In genomic region chr3:151894219-151894618, GRCh38 we compare ENCODE assay signal across 20 cellular contexts. TPM values are rescaled to one million over a fixed set of nuclear protein-coding genes. Genes with fewer than 3 reads are reported as not detected.
DNase-seq lines count a peak whose midpoint lies in the region; ATAC-seq and TF ChIP-seq lines count a peak whose summit lies in the region.
"Had no signal": no experiment of that assay in that cellular context is flagged by ENCODE, and none has a peak within 500 bp of the region (broad histone marks: within the 10 kb centered on the region; RNA-seq: fewer than 3 reads in every experiment).

No MANE protein-coding gene starts in this region.

- H3K27ac Mint-ChIP-seq in activated naive CD4-positive, alpha-beta T cell treated with anti-CD3 and anti-CD28 coated beads, Interleukin-2, amount 10 ng/mL, durations not matched to agents 7 days and 5 days, result no peak overlapping the region
- H3K27ac Mint-ChIP-seq: CD4-positive, CD25-positive, alpha-beta regulatory T cell had no signal

- H3K36me3 ChIP-seq in GM23248 (ENCODE audit: low read depth) (no peaks in the 10 kb centered on the region), OCI-LY3 (replicated peaks; ENCODE audit: low read depth, low read length) (no peaks in the 10 kb centered on the region), mesenchymal stem cell (ENCODE audit: control insufficient read depth in 1 of 2, insufficient read depth in 2 of 2, low read depth in 1 of 2, low read length in 2 of 2) (no peaks in the 10 kb centered on the region)
- H3K36me3 ChIP-seq: BE2C, MG63 had no signal

- H3K4me1 ChIP-seq in GM23248 (ENCODE audit: insufficient read depth) (peaks cover 6% of the 10 kb centered on the region; the same call in 1 of the 2 replicates), OCI-LY3 (ENCODE audit: low read length) (no peaks in the 10 kb centered on the region), mesenchymal stem cell (ENCODE audit: control insufficient read depth, insufficient read depth, low read depth, low read length) (peaks cover 1% of the 10 kb centered on the region)

- H3K4me2 ChIP-seq in GM23248 (ENCODE audit: unreplicated experiment) (no peak overlapping the region), OCI-LY3 (ENCODE audit: low read length) (no peak overlapping the region), mesenchymal stem cell (ENCODE audit: low read length, poor library complexity, severe bottlenecking) (no peak overlapping the region)
- H3K4me2 ChIP-seq: A549 had no signal

- peak overlapping the region; percentile 27; the same call in 1 of the 2 replicates for H2AFZ ChIP-seq in GM23248
- peak overlapping the region; percentile 66 for H2AFZ ChIP-seq in OCI-LY3 (ENCODE audit: low read depth, low read length)
- no peak overlapping the region for H2AFZ ChIP-seq in mesenchymal stem cell (ENCODE audit: low read depth, low read length)

- H3K4me3 ChIP-seq in GM23248 (no peak overlapping the region), HL-60 (replicated peaks; ENCODE audit: insufficient read depth, low read length) (no peak overlapping the region), OCI-LY3 (ENCODE audit: low read length) (no peak overlapping the region), mesenchymal stem cell (ENCODE audit: insufficient read depth in 1 of 2, low read depth in 1 of 2, low read length in 2 of 2) (no peak overlapping the region)
- H3K4me3 ChIP-seq: A549, MG63 had no signal

- no peak overlapping the region for H2AK5ac ChIP-seq in mesenchymal stem cell (ENCODE audit: low read length, severe bottlenecking)

- H3K9me3 ChIP-seq in GM23248 (ENCODE audit: low read depth) (no peaks in the 10 kb centered on the region), OCI-LY3 (ENCODE audit: insufficient read depth, low read length) (no peaks in the 10 kb centered on the region), mesenchymal stem cell (ENCODE audit: control insufficient read depth, low read length) (no peaks in the 10 kb centered on the region)
- H3K9me3 ChIP-seq: A549, BE2C had no signal

- CTCF ChIA-PET in activated naive CD4-positive, alpha-beta T cell treated with anti-CD3 and anti-CD28 coated beads, Interleukin-2, amount 10 ng/mL, durations not matched to agents 7 days and 5 days (lab: Charles Lee), result no interaction called here

- peak overlapping the region in 1 of 2 experiments; percentile 9 for H3K4ac ChIP-seq in mesenchymal stem cell (ENCODE audit: low read depth in 1 of 2, low read length in 2 of 2)

- H4K20me1 ChIP-seq in GM23248 (ENCODE audit: insufficient read depth) (no peaks in the 10 kb centered on the region), OCI-LY3 (ENCODE audit: insufficient read depth, low read length) (no peaks in the 10 kb centered on the region)

- H3F3A ChIP-seq in GM23248 (ENCODE audit: insufficient read depth), result no peaks in the 10 kb centered on the region

- H3K9me3 Mint-ChIP-seq in activated naive CD4-positive, alpha-beta T cell treated with anti-CD3 and anti-CD28 coated beads, Interleukin-2, amount 10 ng/mL, durations not matched to agents 7 days and 5 days, result no peaks in the 10 kb centered on the region

- H3K23ac ChIP-seq in mesenchymal stem cell (ENCODE audit: low read length in 2 of 2), result no peak overlapping the region

- H3K27me3 Mint-ChIP-seq in activated naive CD4-positive, alpha-beta T cell treated with anti-CD3 and anti-CD28 coated beads, Interleukin-2, amount 10 ng/mL, durations not matched to agents 7 days and 5 days, result no peaks in the 10 kb centered on the region
- H3K27me3 Mint-ChIP-seq: CD4-positive, CD25-positive, alpha-beta regulatory T cell had no signal

- H2BK12ac ChIP-seq in mesenchymal stem cell (ENCODE audit: low read length in 2 of 2), result no peak overlapping the region

- in situ Hi-C loops in GM23248 (cut with MboI), result no loop called here

- no peak overlapping the region for H3K27ac ChIP-seq in GM23248
- 0 out of 2 replicates have a peak overlapping the region, but pooled peaks have one; percentile 25 for H3K27ac ChIP-seq in HL-60 (replicated peaks)
- H3K27ac ChIP-seq in OCI-LY3 (ENCODE audit: low read length), result no peak overlapping the region
- H3K27ac ChIP-seq in mesenchymal stem cell (ENCODE audit: low read length, poor library complexity, severe bottlenecking), result no peak overlapping the region
- H3K27ac ChIP-seq: A549 had no signal

- H4K8ac ChIP-seq in mesenchymal stem cell (ENCODE audit: low read length), result no peak overlapping the region

- DNase-seq in GM23248 (no peak), HL-60 (ENCODE audit: low read depth in 1 of 2, low spot score in 1 of 2) (no peak), mesenchymal stem cell (no peak), C1 segment of cervical spinal cord (lab: John Stamatoyannopoulos, UW) (no peak)
- no peak for DNase-seq in activated naive CD4-positive, alpha-beta T cell treated with anti-CD3 and anti-CD28 coated beads, Interleukin-2, amount 10 ng/mL, durations not matched to agents 7 days and 5 days
- DNase-seq: BE2C; CD4-positive, CD25-positive, alpha-beta regulatory T cell; DMS79; Kasumi-1; MG63; NCI-H187; NCI-H446; NCI-H526; T-helper 9 cell had no signal

- H3K27me3 ChIP-seq in GM23248 (replicated peaks; ENCODE audit: insufficient read depth) (no peaks in the 10 kb centered on the region), HL-60 (ENCODE audit: insufficient read depth, poor library complexity, severe bottlenecking) (no peaks in the 10 kb centered on the region), OCI-LY3 (ENCODE audit: low read depth, low read length) (no peaks in the 10 kb centered on the region), mesenchymal stem cell (ENCODE audit: control insufficient read depth in 1 of 2, insufficient read depth in 1 of 2, low read length in 2 of 2) (no peaks in the 10 kb centered on the region)
- H3K27me3 ChIP-seq: BE2C, MG63 had no signal

- H4K91ac ChIP-seq in mesenchymal stem cell (ENCODE audit: low read length), result no peak overlapping the region

- no peak overlapping the region for H2BK15ac ChIP-seq in mesenchymal stem cell (ENCODE audit: low read depth, poor library complexity, severe bottlenecking)

- H3K4me1 Mint-ChIP-seq in activated naive CD4-positive, alpha-beta T cell treated with anti-CD3 and anti-CD28 coated beads, Interleukin-2, amount 10 ng/mL, durations not matched to agents 7 days and 5 days, result peaks cover 21% of the 10 kb centered on the region

- H3K36me3 Mint-ChIP-seq in activated naive CD4-positive, alpha-beta T cell treated with anti-CD3 and anti-CD28 coated beads, Interleukin-2, amount 10 ng/mL, durations not matched to agents 7 days and 5 days, result no peaks in the 10 kb centered on the region

- H3K9me2 ChIP-seq in GM23248 (ENCODE audit: insufficient read depth), result no peaks in the 10 kb centered on the region

- no peak overlapping the region for H3K14ac ChIP-seq in mesenchymal stem cell (ENCODE audit: low read length in 2 of 2)

- no peak overlapping the region for H3K4me3 Mint-ChIP-seq in activated naive CD4-positive, alpha-beta T cell treated with anti-CD3 and anti-CD28 coated beads, Interleukin-2, amount 10 ng/mL, durations not matched to agents 7 days and 5 days
- H3K4me3 Mint-ChIP-seq: CD4-positive, CD25-positive, alpha-beta regulatory T cell had no signal

- peak overlapping the region in 1 of 2 experiments; percentile 54 for H3K18ac ChIP-seq in mesenchymal stem cell (ENCODE audit: low read depth in 1 of 2, low read length in 2 of 2)

- H2BK120ac ChIP-seq in mesenchymal stem cell (ENCODE audit: low read depth, low read length), result peak overlapping the region; percentile 34

- no peak for ATAC-seq in HG03159 (IDR thresholded peaks at IDR 0.05; ENCODE audit: unreplicated experiment)
- ATAC-seq: A549, HepG2, Panc1 had no signal

- no peaks in the 10 kb centered on the region for H3K79me1 ChIP-seq in mesenchymal stem cell (replicated peaks; ENCODE audit: low read length, poor library complexity, severe bottlenecking)

- H3K9ac ChIP-seq in GM23248, result no peak overlapping the region
- H3K9ac ChIP-seq in OCI-LY3 (ENCODE audit: low read length), result no peak overlapping the region
- H3K9ac ChIP-seq in mesenchymal stem cell (ENCODE audit: low read length), result no peak overlapping the region

- H2BK5ac ChIP-seq in mesenchymal stem cell (ENCODE audit: low read depth, low read length, poor library complexity, severe bottlenecking), result no peak overlapping the region

- H3K79me2 ChIP-seq in GM23248 (ENCODE audit: insufficient read depth) (no peaks in the 10 kb centered on the region), OCI-LY3 (ENCODE audit: low read length) (no peaks in the 10 kb centered on the region)

- no peak for TF ChIP-seq CTCF in HL-60 (IDR thresholded peaks at IDR 0.05; ENCODE audit: insufficient read depth, low read length)
- TF ChIP-seq CTCF in OCI-LY3 (IDR thresholded peaks at IDR 0.05; ENCODE audit: low read depth, low read length), result no peak

RNA-seq across cellular contexts. Expression of gene SUCNR1, which starts 20.8 kb away (rescaled TPM):
- under 0.01 TPM in 1 of 2 replicates, not detected in the other for total RNA-seq in GM23248 (2014; rRNA removed; shearing (Covaris generic))
- not detected in 2 replicates for polyA plus RNA-seq in GM23248 (2016; fragmentation: Nextera tagmentation; extraction: Ambion mirVana)
- polyA plus RNA-seq in mesenchymal stem cell (2013, experiment 1 of 2), result 20.8 TPM
- polyA plus RNA-seq in mesenchymal stem cell (2013, experiment 2 of 2), result 21.5 TPM
- total RNA-seq: HepG2; T-helper 1 cell treated with Interleukin-12 subunit alpha and Interleukin-12 subunit beta and Interleukin-4 antibody, amounts not matched to agents 30 ng/mL and 1 ng/mL, for 36 hours had no signal
- polyA plus RNA-seq: CD4-positive, CD25-positive, alpha-beta regulatory T cell had no signal
